In the genomic region with DNA sequence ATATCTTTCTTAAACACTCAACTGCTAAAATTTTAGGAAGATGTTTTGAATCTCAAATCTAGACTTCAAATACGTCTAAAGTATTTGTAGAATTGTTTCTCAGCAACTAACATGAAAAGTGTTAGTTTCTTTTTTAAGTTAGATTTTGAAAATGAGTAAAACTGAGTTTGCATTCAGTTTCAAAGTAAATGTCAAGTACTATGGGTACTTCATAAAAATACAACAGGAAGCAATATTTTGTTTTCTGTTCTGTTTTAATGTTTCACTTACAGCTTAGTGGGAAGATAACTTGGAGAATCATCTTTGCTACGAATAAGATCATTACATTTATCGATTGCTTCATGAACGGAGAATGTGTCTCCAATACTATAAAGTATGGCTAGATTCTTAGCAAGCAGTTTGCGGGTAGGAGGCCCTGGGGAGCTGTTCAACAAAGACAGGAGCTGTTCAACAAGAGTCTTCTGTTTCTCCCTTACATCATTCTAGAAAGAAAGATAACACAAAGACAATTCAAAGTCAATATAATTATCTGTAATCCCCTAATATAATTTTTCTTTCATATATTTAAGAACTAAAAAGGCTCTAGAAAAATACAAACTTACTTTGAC, we compare ENCODE assay signal across 18 cellular contexts. TPM values are rescaled to one million over a fixed set of nuclear protein-coding genes. Genes with fewer than 3 reads are reported as not detected.
DNase-seq lines count a peak whose midpoint lies in the region; ATAC-seq, FAIRE-seq and TF ChIP-seq lines count a peak whose summit lies in the region.
"Had no signal": no experiment of that assay in that cellular context is flagged by ENCODE, and none has a peak within 500 bp of the region (broad histone marks: within the 10 kb centered on the region; RNA-seq: fewer than 3 reads in every experiment).

No MANE protein-coding gene starts in this region.

- H3K4me1 Mint-ChIP-seq in activated T-helper 1 cell treated with anti-CD3 and anti-CD28 coated beads, Interleukin-12 subunit alpha, Interleukin-12 subunit beta, Interleukin-2, Interleukin-4 antibody, amounts not matched to agents 30 ng/mL and 10 ng/mL and 1 ng/mL, durations not matched to agents 14 hours and 24 hours and 36 hours (ENCODE audit: low read depth), result peaks cover 32% of the 10 kb centered on the region

- ATAC-seq in HG02588 (IDR thresholded peaks at IDR 0.05; ENCODE audit: unreplicated experiment) (peak; percentile 64), GM21737 (IDR thresholded peaks at IDR 0.05; ENCODE audit: unreplicated experiment) (no peak), GM19452 (IDR thresholded peaks at IDR 0.05; ENCODE audit: unreplicated experiment) (no peak), SK-N-SH treated with all-trans-retinoic acid at 6 μM for 48 hours (no peak)
- ATAC-seq: CD8-positive, alpha-beta T cell; lower lobe of right lung had no signal

- FAIRE-seq in A204.1 (lab: Jason Lieb, UNC), result peak; percentile 66

- peak overlapping the region; percentile 17 for H3K4me3 Mint-ChIP-seq in activated T-helper 1 cell treated with anti-CD3 and anti-CD28 coated beads, Interleukin-12 subunit alpha, Interleukin-12 subunit beta, Interleukin-2, Interleukin-4 antibody, amounts not matched to agents 30 ng/mL and 10 ng/mL and 1 ng/mL, durations not matched to agents 14 hours and 24 hours and 36 hours
- H3K4me3 Mint-ChIP-seq: CD8-positive, alpha-beta T cell had no signal

- TF ChIP-seq CTCF in GM13976 (IDR thresholded peaks at IDR 0.05; ENCODE audit: borderline replicate concordance, control extremely low read depth, extremely low read depth, insufficient read depth, missing control alignments), result no peak

- H3K27ac Mint-ChIP-seq in activated T-helper 1 cell treated with anti-CD3 and anti-CD28 coated beads, Interleukin-12 subunit alpha, Interleukin-12 subunit beta, Interleukin-2, Interleukin-4 antibody, amounts not matched to agents 30 ng/mL and 10 ng/mL and 1 ng/mL, durations not matched to agents 14 hours and 24 hours and 36 hours, result peak overlapping the region; percentile 72
- H3K27ac Mint-ChIP-seq: CD8-positive, alpha-beta T cell had no signal

- intact Hi-C loops in activated T-helper 1 cell treated with anti-CD3 and anti-CD28 coated beads, Interleukin-12 subunit alpha, Interleukin-12 subunit beta, Interleukin-2, Interleukin-4 antibody, amounts not matched to agents 30 ng/mL and 10 ng/mL and 1 ng/mL, durations not matched to agents 14 hours and 24 hours and 36 hours (cut with micrococcal nuclease), result loop anchor here (1.0 kb wide), 3 partner anchors 11 to 22 kb away; no protein-coding TSS in a partner anchor

- no peaks in the 10 kb centered on the region for H3K27me3 Mint-ChIP-seq in activated T-helper 1 cell treated with anti-CD3 and anti-CD28 coated beads, Interleukin-12 subunit alpha, Interleukin-12 subunit beta, Interleukin-2, Interleukin-4 antibody, amounts not matched to agents 30 ng/mL and 10 ng/mL and 1 ng/mL, durations not matched to agents 14 hours and 24 hours and 36 hours (ENCODE audit: insufficient read depth)

- DNase-seq in GM13976 (ENCODE audit: low spot score) (peak; percentile 19), HCEC 1CT (no peak)
- no peak for DNase-seq in activated T-helper 1 cell treated with anti-CD3 and anti-CD28 coated beads, Interleukin-12 subunit alpha, Interleukin-12 subunit beta, Interleukin-2, Interleukin-4 antibody, amounts not matched to agents 30 ng/mL and 10 ng/mL and 1 ng/mL, durations not matched to agents 14 hours and 24 hours and 36 hours (ENCODE audit: low spot score)
- DNase-seq: activated CD4-positive, CD25-positive, alpha-beta regulatory T cell; CD8-positive, alpha-beta T cell; GF-D8; KBM-7; lower lobe of right lung; NCI-H1694 treated with DMSO at 0.1 percent for 48 hours; NCI-H226; nucleus accumbens; stimulated activated CD4-positive, alpha-beta T cell treated with anti-CD3 and anti-CD28 coated beads, Interleukin-12 subunit alpha, Interleukin-12 subunit beta, amount 100 ng/mL, for 4 hours had no signal

- in situ Hi-C loops in GM13976 (cut with MboI; ENCODE audit: low sequenced_read_pairs, unreplicated experiment), result no loop called here

- peaks cover 22% of the 10 kb centered on the region for H3K36me3 Mint-ChIP-seq in activated T-helper 1 cell treated with anti-CD3 and anti-CD28 coated beads, Interleukin-12 subunit alpha, Interleukin-12 subunit beta, Interleukin-2, Interleukin-4 antibody, amounts not matched to agents 30 ng/mL and 10 ng/mL and 1 ng/mL, durations not matched to agents 14 hours and 24 hours and 36 hours (ENCODE audit: low read depth)
- H3K36me3 Mint-ChIP-seq: activated naive CD4-positive, alpha-beta T cell treated with anti-CD3 and anti-CD28 coated beads, Interleukin-2, amount 50 U/mL, for 72 hours had no signal

- H3K9me3 Mint-ChIP-seq in activated T-helper 1 cell treated with anti-CD3 and anti-CD28 coated beads, Interleukin-12 subunit alpha, Interleukin-12 subunit beta, Interleukin-2, Interleukin-4 antibody, amounts not matched to agents 30 ng/mL and 10 ng/mL and 1 ng/mL, durations not matched to agents 14 hours and 24 hours and 36 hours, result no peaks in the 10 kb centered on the region
- H3K9me3 Mint-ChIP-seq: activated naive CD4-positive, alpha-beta T cell treated with anti-CD3 and anti-CD28 coated beads, Interleukin-2, amount 50 U/mL, for 72 hours; CD8-positive, alpha-beta T cell had no signal

TF ChIP-seq in SK-N-SH treated with all-trans-retinoic acid at 6 μM for 48 hours, 23 proteins besides CTCF, POLR2A, EP300 and RAD21:
- TF ChIP-seq RARB (CRISPR knock-in tag; IDR thresholded peaks at IDR 0.05), result no peak
- TF ChIP-seq ZNF8 (CRISPR knock-in tag; IDR thresholded peaks at IDR 0.05), result no peak
- no peak for TF ChIP-seq CSDC2 (CRISPR knock-in tag; IDR thresholded peaks at IDR 0.05)
- TF ChIP-seq ZNF70 (CRISPR knock-in tag; IDR thresholded peaks at IDR 0.05), result no peak
- TF ChIP-seq GLIS3 (CRISPR knock-in tag; IDR thresholded peaks at IDR 0.05), result no peak
- TF ChIP-seq PPARA (CRISPR knock-in tag; IDR thresholded peaks at IDR 0.05; ENCODE audit: borderline replicate concordance), result no peak
- TF ChIP-seq OSR1 (CRISPR knock-in tag; IDR thresholded peaks at IDR 0.05), result no peak
- no peak for TF ChIP-seq ZFP30 (CRISPR knock-in tag; IDR thresholded peaks at IDR 0.05)
- no peak for TF ChIP-seq ESRRG (CRISPR knock-in tag; IDR thresholded peaks at IDR 0.05)
- TF ChIP-seq CREB5 (CRISPR knock-in tag; IDR thresholded peaks at IDR 0.05; ENCODE audit: low read depth), result no peak
- no peak for TF ChIP-seq POU6F1 (CRISPR knock-in tag; IDR thresholded peaks at IDR 0.05; ENCODE audit: borderline replicate concordance, low read depth)
- no peak for TF ChIP-seq TSHZ2 (CRISPR knock-in tag; IDR thresholded peaks at IDR 0.05)
- TF ChIP-seq ZFP3 (CRISPR knock-in tag; IDR thresholded peaks at IDR 0.05), result no peak
TF ChIP-seq in SK-N-SH treated with all-trans-retinoic acid at 6 μM for 48 hours: peak in this region for 0.

RNA-seq across cellular contexts. Expression of gene HEATR5A, which starts 20.2 kb away (rescaled TPM):
- 26.4 and 31.0 TPM in 2 replicates for total RNA-seq in activated T-helper 1 cell treated with anti-CD3 and anti-CD28 coated beads, Interleukin-12 subunit alpha, Interleukin-12 subunit beta, Interleukin-2, Interleukin-4 antibody, amounts not matched to agents 30 ng/mL and 10 ng/mL and 1 ng/mL, durations not matched to agents 14 hours and 24 hours and 36 hours

RNA-seq across cellular contexts. Expression of gene DTD2, which starts 57.2 kb away (rescaled TPM):
- 29.0 and 30.6 TPM in 2 replicates for total RNA-seq in activated T-helper 1 cell treated with anti-CD3 and anti-CD28 coated beads, Interleukin-12 subunit alpha, Interleukin-12 subunit beta, Interleukin-2, Interleukin-4 antibody, amounts not matched to agents 30 ng/mL and 10 ng/mL and 1 ng/mL, durations not matched to agents 14 hours and 24 hours and 36 hours
